8 cellular contexts compared by ENCODE assay signal in the genomic region with DNA sequence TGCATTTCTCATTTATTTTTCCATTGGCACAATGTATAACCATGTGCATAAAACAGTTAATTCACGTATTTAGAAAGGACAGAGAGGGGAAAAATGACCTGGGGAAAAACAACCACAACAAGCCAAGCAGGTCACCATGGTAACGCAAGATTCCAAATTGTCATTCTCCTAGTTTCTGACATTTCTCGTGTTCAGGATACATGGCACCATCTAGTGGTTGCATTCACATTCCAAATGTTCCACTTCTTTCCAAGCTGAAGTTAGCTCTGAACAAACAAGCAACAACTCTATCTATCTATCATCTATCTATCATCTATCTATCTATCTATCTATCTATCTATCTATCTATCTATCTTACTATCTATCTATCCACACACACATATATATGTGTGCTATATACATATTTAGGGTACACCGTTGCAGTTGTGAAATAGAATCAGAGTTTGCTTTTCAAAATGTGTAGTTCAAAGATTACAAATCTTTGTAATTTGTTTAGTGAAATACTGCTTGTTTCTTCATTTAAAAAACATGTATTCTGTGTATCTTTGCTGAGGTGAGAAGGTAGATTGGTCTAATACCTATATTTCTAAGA.
DNase-seq lines count a peak whose midpoint lies in the region; ATAC-seq and TF ChIP-seq lines count a peak whose summit lies in the region.

No MANE protein-coding gene starts in this region.

- no peak overlapping the region for H3K9ac ChIP-seq in mammary epithelial cell (ENCODE audit: insufficient read depth, low read length)

- H3K27ac ChIP-seq in mammary epithelial cell (ENCODE audit: insufficient read depth, low read depth, low read length) = no peak overlapping the region

- no peaks in the 10 kb centered on the region for H3K79me2 ChIP-seq in mammary epithelial cell (ENCODE audit: insufficient read depth, low read length)

- in situ Hi-C loops in HAP-1 (cut with MboI; ENCODE audit: low sequenced_read_pairs) = no loop called here
- in situ Hi-C loops in mammary epithelial cell (cut with MboI; ENCODE audit: low sequenced_read_pairs in 2 of 2) = loop anchor here in 1 of 2 donors (25.0 kb wide), 2 partner anchors 778 to 903 kb away; no protein-coding TSS in a partner anchor

- H3K4me1 ChIP-seq in HAP-1 = no peaks in the 10 kb centered on the region
- no peaks in the 10 kb centered on the region for H3K4me1 ChIP-seq in mammary epithelial cell (ENCODE audit: insufficient read depth, low read length)

- ATAC-seq in GM19395 (IDR thresholded peaks at IDR 0.05; ENCODE audit: unreplicated experiment) = no peak

- TF ChIP-seq CTCF in mammary epithelial cell (conservative IDR thresholded peaks at IDR 0.05 in 1 of 2, IDR thresholded peaks at IDR 0.05 in 1 of 2; ENCODE audit: extremely low read depth in 1 of 2, insufficient read depth in 1 of 2, low read depth in 1 of 2, low read length in 2 of 2) = peak; percentile 55 to 67

- H3K27me3 ChIP-seq in HAP-1 (ENCODE audit: low read depth) (no peaks in the 10 kb centered on the region), mammary epithelial cell (ENCODE audit: insufficient read depth, low read length) (no peaks in the 10 kb centered on the region)

- 11% methylated on average over 4 of the region's 4 CpGs for WGBS in mammary epithelial cell (ENCODE audit: low coverage, missing lambda C conversion rate)

- no peak overlapping the region for H2AFZ ChIP-seq in mammary epithelial cell (ENCODE audit: low read depth, low read length)

- H3K4me3 ChIP-seq in HAP-1 (no peak overlapping the region), mammary epithelial cell (replicated peaks in 1 of 3; ENCODE audit: insufficient read depth in 1 of 3, low read depth in 2 of 3, low read length in 3 of 3) (no peak overlapping the region)

- BruUV-seq in mammary epithelial cell (replicated peaks; lab: Mats Ljungman, UMichigan) = no TSS peak

- H4K20me1 ChIP-seq in mammary epithelial cell (ENCODE audit: insufficient read depth, low read length) = no peaks in the 10 kb centered on the region

- H3K9me3 ChIP-seq in HAP-1 (no peaks in the 10 kb centered on the region), mammary epithelial cell (replicated peaks; ENCODE audit: insufficient read depth, low read length) (no peaks in the 10 kb centered on the region)

- CTCF ChIA-PET in mammary epithelial cell (lab: Charles Lee; ENCODE audit: low non-redundant PET) = interaction anchor here (0.6 kb wide), 1 partner anchor 607 kb away, joined by 4 read pairs; no protein-coding TSS in a partner anchor

- DNase-seq in NCI-H146 (lab: John Stamatoyannopoulos, UW) (peak; percentile 16), NCI-H146 treated with DMSO at 0.1 percent for 48 hours (lab: John Stamatoyannopoulos, UW; ENCODE audit: unreplicated experiment) (no peak), HAP-1 (ENCODE audit: low spot score in 2 of 2) (peak; percentile 47 to 64), NCI-H460 (ENCODE audit: extremely low read depth, low read depth) (peak; percentile 40), mammary epithelial cell (peak; percentile 26), lung microvascular endothelial cell (ENCODE audit: low read depth in 2 of 2) (peak; percentile 60 to 75), activated T-cell treated with anti-CD3 and anti-CD28 coated beads for 4 hours (no peak)

- intact Hi-C loops in mammary epithelial cell (cut with micrococcal nuclease) = loop anchor here (1.0 to 5.0 kb wide), 3 partner anchors 287 to 911 kb away; no protein-coding TSS in a partner anchor

- dilution Hi-C loops in mammary epithelial cell (cut with HindIII; ENCODE audit: low sequenced_read_pairs) = no loop called here

- no peak overlapping the region for H3K4me2 ChIP-seq in mammary epithelial cell (ENCODE audit: insufficient read depth, low read depth, low read length)

- H3K36me3 ChIP-seq in HAP-1 (replicated peaks) = no peaks in the 10 kb centered on the region
- H3K36me3 ChIP-seq in mammary epithelial cell (ENCODE audit: insufficient read depth, low read length) = no peaks in the 10 kb centered on the region

Comparison
In these comparisons a context has a peak if more than half of its experiments do, and no peak if none do; other contexts are left out.
1. DNase-seq: peak in NCI-H146 (single experiment), HAP-1 (2 of 2), NCI-H460 (single experiment), mammary epithelial cell (single experiment) and lung microvascular endothelial cell (2 of 2); none in NCI-H146 treated with DMSO at 0.1 percent for 48 hours (single experiment) and activated T-cell treated with anti-CD3 and anti-CD28 coated beads for 4 hours (single experiment).